In genomic region chr2:26970244-26970927, GRCh38 we compare ENCODE assay signal across 8 cellular contexts. TPM values are rescaled to one million over a fixed set of nuclear protein-coding genes. Genes with fewer than 3 reads are reported as not detected.
DNase-seq lines count a peak whose midpoint lies in the region; ATAC-seq and FAIRE-seq lines count a peak whose summit lies in the region.

MAPRE3 (plus strand) TSS chr2:26970637; CDS start chr2:27022219, 51,582 bp downstream.

- DNase-seq in NCI-H2227 (lab: John Stamatoyannopoulos, UW; ENCODE audit: unreplicated experiment) (peak; percentile 99), caudate nucleus (lab: John Stamatoyannopoulos, UW) (peak in 60 of 61 donors; percentile 27 to 98 (median 84)), immature natural killer cell (peak; percentile 85 to 86 (median 86)), small intestine (peak; percentile 54)
- DNase-seq in activated CD4-positive, CD25-positive, alpha-beta regulatory T cell treated with anti-CD3 and anti-CD28 coated beads, Interleukin-2, amount 50 U/mL, for 16 hours (ENCODE audit: low read depth, low spot score): peak; percentile 53

- peaks cover 16 to 28% (median 16%) of the 10 kb centered on the region in 3 donors for H3K27me3 Mint-ChIP-seq in immature natural killer cell (ENCODE audit: low read depth in 3 of 3)

- H3K4me1 Mint-ChIP-seq in immature natural killer cell: peaks cover 20 to 24% of the 10 kb centered on the region in 2 donors

- H3K27ac Mint-ChIP-seq in immature natural killer cell: peak within 1 kb of the TSS in 5 of 6 donors; percentile 86 to 93 (median 90)

- no peaks in the 10 kb centered on the region for H3K36me3 ChIP-seq in small intestine (ENCODE audit: control insufficient read depth in 2 of 2, insufficient read depth in 2 of 2, low read length in 2 of 2)

- H3K9me3 Mint-ChIP-seq in immature natural killer cell: no peaks in the 10 kb centered on the region

- H3K27ac ChIP-seq in caudate nucleus (ENCODE audit: low read depth, low read length): peak within 1 kb of the TSS; percentile 83
- H3K27ac ChIP-seq in small intestine (ENCODE audit: low read depth in 1 of 2, low read length in 1 of 2): peak within 1 kb of the TSS in 1 of 2 donors; percentile 47

- H3K36me3 Mint-ChIP-seq in immature natural killer cell: peaks cover 0 to 5% (median 0%) of the 10 kb centered on the region in 3 donors

- ATAC-seq in GM18502 (IDR thresholded peaks at IDR 0.05; ENCODE audit: poor library complexity, unreplicated experiment) (peak; percentile 89), HG03066 (IDR thresholded peaks at IDR 0.05; ENCODE audit: low read depth, unreplicated experiment) (peak; percentile 69), HG03139 (IDR thresholded peaks at IDR 0.05; ENCODE audit: unreplicated experiment) (no peak)

- peak within 1 kb of the TSS; percentile 62 for H3K4me3 ChIP-seq in small intestine (ENCODE audit: low read depth in 1 of 2, low read length in 2 of 2)

- H3K27me3 ChIP-seq in small intestine (ENCODE audit: control insufficient read depth in 2 of 2, insufficient read depth in 2 of 2, low read length in 2 of 2): no peaks in the 10 kb centered on the region

- no peaks in the 10 kb centered on the region for H3K4me1 ChIP-seq in small intestine (ENCODE audit: control insufficient read depth in 2 of 2, insufficient read depth in 1 of 2, low read depth in 1 of 2, low read length in 1 of 2)

- H3K9me3 ChIP-seq in small intestine (ENCODE audit: control insufficient read depth, low read depth): no peaks in the 10 kb centered on the region

- H3K4me3 Mint-ChIP-seq in immature natural killer cell: peak within 1 kb of the TSS; percentile 84 to 88 (median 87)

- no peak for FAIRE-seq in small intestine (lab: Jason Lieb, UNC)

- 0 to 1% (median 0%) methylated on average over 39 to 69 of the region's 69 CpGs for WGBS in small intestine, 3 donors

RNA-seq across cellular contexts. Expression of gene MAPRE3, which starts in this region (rescaled TPM):
- 1 to 10 TPM; 1.7 to 2.2 (median 1.9) TPM for polyA plus RNA-seq in immature natural killer cell
- polyA plus RNA-seq in small intestine: 10 to 100 TPM in 1 of 3 donors, 1 to 10 TPM in 2; 2.9 to 11.1 (median 3.0) TPM
